11 cellular contexts compared by ENCODE assay signal in genomic region chr20:30168025-30168799, GRCh38.
DNase-seq lines count a peak whose midpoint lies in the region; ATAC-seq, FAIRE-seq and TF ChIP-seq lines count a peak whose summit lies in the region.
"Had no signal": no experiment of that assay in that cellular context is flagged by ENCODE, and none has a peak within 500 bp of the region (broad histone marks: within the 10 kb centered on the region; RNA-seq: fewer than 3 reads in every experiment).

No MANE protein-coding gene starts in this region.

- no peak for TF ChIP-seq CTCF in right atrium auricular region (IDR thresholded peaks at IDR 0.05)

- no peak overlapping the region for H2AFZ ChIP-seq in trophoblast cell (ENCODE audit: insufficient read depth, low read length, poor library complexity)

- no peaks in the 10 kb centered on the region for H3K79me1 ChIP-seq in trophoblast cell (ENCODE audit: low read length)

- H3K27me3 Mint-ChIP-seq in activated naive CD8-positive, alpha-beta T cell treated with anti-CD3 and anti-CD28 coated beads, Interleukin-2, amount 10 ng/mL, durations not matched to agents 7 days and 5 days, result no peaks in the 10 kb centered on the region

- H3K4me3 Mint-ChIP-seq in activated naive CD8-positive, alpha-beta T cell treated with anti-CD3 and anti-CD28 coated beads, Interleukin-2, amount 10 ng/mL, durations not matched to agents 7 days and 5 days, result peak overlapping the region; percentile 25

- peaks cover 51% of the 10 kb centered on the region for H3K36me3 Mint-ChIP-seq in activated naive CD8-positive, alpha-beta T cell treated with anti-CD3 and anti-CD28 coated beads, Interleukin-2, amount 10 ng/mL, durations not matched to agents 7 days and 5 days

- no peaks in the 10 kb centered on the region for H3K4me1 ChIP-seq in right atrium auricular region
- no peaks in the 10 kb centered on the region for H3K4me1 ChIP-seq in trophoblast cell (ENCODE audit: control insufficient read depth in 1 of 2, insufficient read depth in 2 of 2, low read length in 2 of 2)

- intact Hi-C loops in Right ventricle myocardium inferior (cut with DNase I), result no loop called here

- H3K4ac ChIP-seq in trophoblast cell (ENCODE audit: low read depth, low read length), result no peak overlapping the region

- H2BK12ac ChIP-seq in trophoblast cell (ENCODE audit: low read length), result no peak overlapping the region

- no peak overlapping the region for H2AK5ac ChIP-seq in trophoblast cell (ENCODE audit: low read length)

- H2BK120ac ChIP-seq in trophoblast cell (ENCODE audit: insufficient read depth, low read length, poor library complexity), result no peak overlapping the region

- peak overlapping the region; percentile 54 for H3K27ac Mint-ChIP-seq in activated naive CD8-positive, alpha-beta T cell treated with anti-CD3 and anti-CD28 coated beads, Interleukin-2, amount 10 ng/mL, durations not matched to agents 7 days and 5 days

- no peak overlapping the region for H4K91ac ChIP-seq in trophoblast cell (ENCODE audit: low read depth, low read length)

- H3K4me3 ChIP-seq in right atrium auricular region (no peak overlapping the region), trophoblast cell (ENCODE audit: low read depth, low read length) (no peak overlapping the region)

- H3K36me3 ChIP-seq in right atrium auricular region (no peaks in the 10 kb centered on the region), trophoblast cell (ENCODE audit: control insufficient read depth in 1 of 2, insufficient read depth in 2 of 2, low read length in 2 of 2) (no peaks in the 10 kb centered on the region)
- H3K36me3 ChIP-seq: brain microvascular endothelial cell had no signal

- no peak overlapping the region for H4K12ac ChIP-seq in trophoblast cell (ENCODE audit: low read depth, low read length)

- no CpG with 5 or more reads among the region's 50 CpGs for WGBS in trophoblast cell (ENCODE audit: extremely low coverage, insufficient coverage, insufficient read length)

- no peak for ATAC-seq in Right ventricle myocardium inferior
- ATAC-seq in activated naive CD8-positive, alpha-beta T cell treated with anti-CD3 and anti-CD28 coated beads, Interleukin-2, amount 10 ng/mL, durations not matched to agents 7 days and 5 days (ENCODE audit: low read depth), result no peak
- no peak for ATAC-seq in left lobe of liver
- no peak for ATAC-seq in HG02852 (IDR thresholded peaks at IDR 0.05; ENCODE audit: unreplicated experiment)

- H3K27me3 ChIP-seq in right atrium auricular region, result no peaks in the 10 kb centered on the region
- no peaks in the 10 kb centered on the region for H3K27me3 ChIP-seq in trophoblast cell (ENCODE audit: insufficient read depth, low read length)
- H3K27me3 ChIP-seq: brain microvascular endothelial cell had no signal

- H3K9me3 ChIP-seq in right atrium auricular region, result no peaks in the 10 kb centered on the region
- peaks cover 17% of the 10 kb centered on the region for H3K9me3 ChIP-seq in trophoblast cell (ENCODE audit: insufficient read depth, low read depth, low read length)

- no peak overlapping the region for H3K14ac ChIP-seq in trophoblast cell (ENCODE audit: low read length)

- H3K23ac ChIP-seq in trophoblast cell (ENCODE audit: low read length), result no peak overlapping the region

- FAIRE-seq in urothelium cell line (lab: Jason Lieb, UNC), result no peak

- DNase-seq in Right ventricle myocardium inferior (ENCODE audit: missing footprints), result peak; percentile 71
- DNase-seq in right atrium auricular region (ENCODE audit: low spot score), result no peak
- peak; percentile 63 for DNase-seq in activated naive CD8-positive, alpha-beta T cell treated with anti-CD3 and anti-CD28 coated beads, Interleukin-2, amount 10 ng/mL, durations not matched to agents 7 days and 5 days
- peak; percentile 16 to 69 for DNase-seq in trophoblast cell
- peak; percentile 69 for DNase-seq in urothelium cell line (ENCODE audit: low spot score)
- DNase-seq in left lobe of liver (ENCODE audit: low spot score), result no peak
- no peak for DNase-seq in CD1c-positive myeloid dendritic cell (ENCODE audit: extremely low spot score)
- DNase-seq: brain microvascular endothelial cell, NCI-H1417 treated with DMSO at 0.1 percent for 48 hours, OCI-M1 had no signal

- H3K4me1 Mint-ChIP-seq in activated naive CD8-positive, alpha-beta T cell treated with anti-CD3 and anti-CD28 coated beads, Interleukin-2, amount 10 ng/mL, durations not matched to agents 7 days and 5 days, result peaks cover 34% of the 10 kb centered on the region

- POLR2A ChIA-PET in activated naive CD8-positive, alpha-beta T cell treated with anti-CD3 and anti-CD28 coated beads, Interleukin-2, amount 10 ng/mL, durations not matched to agents 7 days and 5 days (lab: Charles Lee), result no interaction called here

- H2BK5ac ChIP-seq in trophoblast cell (ENCODE audit: low read depth, low read length, poor library complexity), result no peak overlapping the region

- H3K9me3 Mint-ChIP-seq in activated naive CD8-positive, alpha-beta T cell treated with anti-CD3 and anti-CD28 coated beads, Interleukin-2, amount 10 ng/mL, durations not matched to agents 7 days and 5 days, result peaks cover 18% of the 10 kb centered on the region

- no peak overlapping the region for H4K8ac ChIP-seq in trophoblast cell (ENCODE audit: low read depth, low read length)

- no peak overlapping the region for H3K27ac ChIP-seq in right atrium auricular region
- H3K27ac ChIP-seq in trophoblast cell (ENCODE audit: low read depth, low read length), result no peak overlapping the region
- H3K27ac ChIP-seq: brain microvascular endothelial cell had no signal

- H3K4me2 ChIP-seq in trophoblast cell (ENCODE audit: low read length), result no peak overlapping the region

- H3K18ac ChIP-seq in trophoblast cell (ENCODE audit: low read length), result no peak overlapping the region

- H3K79me2 ChIP-seq in trophoblast cell (ENCODE audit: control insufficient read depth, insufficient read depth, low read length, poor library complexity), result no peaks in the 10 kb centered on the region

- H3K9ac ChIP-seq in trophoblast cell (ENCODE audit: low read length), result no peak overlapping the region

Comparison
In these comparisons a context has a peak if more than half of its experiments do, and no peak if none do; other contexts are left out.
1. DNase-seq: peak in Right ventricle myocardium inferior (single experiment), activated naive CD8-positive, alpha-beta T cell treated with anti-CD3 and anti-CD28 coated beads, Interleukin-2, amount 10 ng/mL, durations not matched to agents 7 days and 5 days (single experiment), trophoblast cell (2 of 2) and urothelium cell line (single experiment); none in right atrium auricular region (single experiment), left lobe of liver (single experiment) and CD1c-positive myeloid dendritic cell (single experiment).